22 cellular contexts compared by ENCODE assay signal in genomic region chr7:106262268-106262881, GRCh38.
"Had no signal": no experiment of that assay in that cellular context is flagged by ENCODE, and none has a peak within 500 bp of the region (broad histone marks: within the 10 kb centered on the region; RNA-seq: fewer than 3 reads in every experiment).

No MANE protein-coding gene starts in this region.

- ATAC-seq: heart left ventricle, right cardiac atrium, WTC11 had no signal

- H3K4me3 Mint-ChIP-seq: activated CD4-positive, alpha-beta T cell treated with anti-CD3 and anti-CD28 coated beads, Interleukin-2, amount 10 ng/mL, durations not matched to agents 7 days and 5 days; brain; immature natural killer cell; nephron progenitor cell; T-helper 1 cell treated with Interleukin-12 subunit alpha and Interleukin-12 subunit beta and Interleukin-4 antibody, amounts not matched to agents 30 μg/mL and 1 μg/mL, for 36 hours; type B pancreatic cell; WTC11 had no signal

- H3K4me1 Mint-ChIP-seq: brain, nephron progenitor cell had no signal

- H3K27ac ChIP-seq: heart left ventricle, suprapubic skin had no signal

- H3K9me3 ChIP-seq: heart left ventricle, suprapubic skin had no signal

- H3K4me1 ChIP-seq: suprapubic skin had no signal

- H3K4me3 ChIP-seq: heart left ventricle, suprapubic skin had no signal

- H3K27ac Mint-ChIP-seq: activated CD4-positive, alpha-beta T cell treated with anti-CD3 and anti-CD28 coated beads, Interleukin-2, amount 10 ng/mL, durations not matched to agents 7 days and 5 days; brain; immature natural killer cell; nephron progenitor cell; progenitor cell of endocrine pancreas; T-helper 1 cell treated with Interleukin-12 subunit alpha and Interleukin-12 subunit beta and Interleukin-4 antibody, amounts not matched to agents 30 μg/mL and 1 μg/mL, for 36 hours; type B pancreatic cell; WTC11 had no signal

- H3K9me3 Mint-ChIP-seq: activated CD4-positive, alpha-beta T cell treated with anti-CD3 and anti-CD28 coated beads, Interleukin-2, amount 10 ng/mL, durations not matched to agents 7 days and 5 days; brain; immature natural killer cell; nephron progenitor cell; T-helper 1 cell treated with Interleukin-12 subunit alpha and Interleukin-12 subunit beta and Interleukin-4 antibody, amounts not matched to agents 30 μg/mL and 1 μg/mL, for 36 hours; type B pancreatic cell; WTC11 had no signal

- DNase-seq: activated CD4-positive, alpha-beta T cell treated with anti-CD3 and anti-CD28 coated beads, Interleukin-2, amount 10 ng/mL, durations not matched to agents 7 days and 5 days; activated T-cell treated with anti-CD3 and anti-CD28 coated beads, Interleukin-2, amount 50 U/mL, for 48 hours; cortex of kidney; effector CD4-positive, alpha-beta T cell; foreskin melanocyte; heart left ventricle; immature natural killer cell; mesenchymal stem cell; nephron progenitor cell; right cardiac atrium; SHP77 treated with DMSO at 0.1 percent for 48 hours; small intestine; stimulated activated CD4-positive, alpha-beta T cell treated with anti-CD3 and anti-CD28 coated beads, Interleukin-4, amount 100 ng/mL, for 4 hours; stimulated activated CD8-positive, alpha-beta memory T cell treated with anti-CD3 and anti-CD28 coated beads, Interleukin-4, amount 100 ng/mL, for 48 hours; stimulated activated naive CD4-positive, alpha-beta T cell treated with Interleukin-2 at 50 U/mL for 16 hours had no signal

- H3K27me3 ChIP-seq: heart left ventricle, suprapubic skin had no signal

- H3K27me3 Mint-ChIP-seq: activated CD4-positive, alpha-beta T cell treated with anti-CD3 and anti-CD28 coated beads, Interleukin-2, amount 10 ng/mL, durations not matched to agents 7 days and 5 days; brain; progenitor cell of endocrine pancreas; type B pancreatic cell had no signal

- FAIRE-seq: endothelial cell of umbilical vein, small intestine had no signal
